In the genomic region with DNA sequence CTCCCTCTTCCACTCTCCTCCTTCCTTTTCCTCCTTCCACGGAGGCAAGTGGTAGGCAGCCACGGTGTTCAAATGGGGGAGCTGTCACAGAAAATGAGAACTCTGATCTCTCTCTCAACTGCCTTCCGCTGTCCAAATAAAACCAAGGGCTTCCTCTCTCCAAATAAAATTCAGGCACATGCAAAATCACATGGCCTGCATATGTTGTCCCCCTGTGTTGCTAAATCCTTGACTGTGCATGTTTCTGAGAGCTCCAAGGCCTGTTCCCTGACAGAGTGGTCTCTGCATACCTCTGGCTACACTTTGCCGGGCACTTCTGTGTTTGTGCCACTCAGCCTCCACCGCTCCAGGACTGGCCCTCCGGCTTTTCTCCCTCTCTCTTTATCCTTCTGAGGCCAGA, we compare ENCODE assay signal across 11 cellular contexts. TPM values are rescaled to one million over a fixed set of nuclear protein-coding genes. Genes with fewer than 3 reads are reported as not detected.
"Had no signal": no experiment of that assay in that cellular context is flagged by ENCODE, and none has a peak within 500 bp of the region (broad histone marks: within the 10 kb centered on the region; RNA-seq: fewer than 3 reads in every experiment).

No MANE protein-coding gene starts in this region.

RNA-seq across cellular contexts. Expression of a gene that starts 39.0 kb away (rescaled TPM):
- total RNA-seq: activated CD4-positive, alpha-beta memory T cell treated with anti-CD3 and anti-CD28 coated beads for 36 hours; activated CD4-positive, alpha-beta T cell treated with anti-CD3 and anti-CD28 coated beads for 36 hours; activated CD4-positive, alpha-beta T cell treated with anti-CD3 and anti-CD28 coated beads, Interleukin-2, amount 10 ng/mL, durations not matched to agents 24 days and 14 days; activated CD4-positive, alpha-beta T cell treated with anti-CD3 and anti-CD28 coated beads, Interleukin-2, amount 10 ng/mL, durations not matched to agents 7 days and 5 days; activated CD8-positive, alpha-beta memory T cell treated with anti-CD3 and anti-CD28 coated beads for 36 hours; T-helper 1 cell treated with Interleukin-12 subunit alpha and Interleukin-12 subunit beta and Interleukin-4 antibody, amounts not matched to agents 30 ng/mL and 1 ng/mL, for 36 hours; T-helper 2 cell treated with Interferon-gamma antibody and Interleukin-4, amounts not matched to agents 100 ng/mL and 5 ng/mL, for 36 hours had no signal

RNA-seq across cellular contexts. Expression of a gene that starts 42.4 kb away (rescaled TPM):
- total RNA-seq: activated B cell treated with CpG ODN at 0.5 μM for 24 hours; activated CD4-positive, alpha-beta memory T cell treated with anti-CD3 and anti-CD28 coated beads for 36 hours; activated CD4-positive, alpha-beta memory T cell treated with anti-CD3 and anti-CD28 coated beads, Interleukin-2, amount 10 ng/mL, durations not matched to agents 7 days and 5 days; activated CD4-positive, alpha-beta T cell treated with anti-CD3 and anti-CD28 coated beads for 36 hours; activated CD4-positive, alpha-beta T cell treated with anti-CD3 and anti-CD28 coated beads, Interleukin-2, amount 10 ng/mL, durations not matched to agents 24 days and 14 days; activated CD4-positive, alpha-beta T cell treated with anti-CD3 and anti-CD28 coated beads, Interleukin-2, amount 10 ng/mL, durations not matched to agents 7 days and 5 days; activated CD8-positive, alpha-beta memory T cell treated with anti-CD3 and anti-CD28 coated beads for 36 hours; activated CD8-positive, alpha-beta T cell treated with anti-CD3 and anti-CD28 coated beads for 36 hours; activated CD8-positive, alpha-beta T cell treated with anti-CD3 and anti-CD28 coated beads, Interleukin-2, amount 10 ng/mL, durations not matched to agents 7 days and 5 days; T-helper 1 cell treated with Interleukin-12 subunit alpha and Interleukin-12 subunit beta and Interleukin-4 antibody, amounts not matched to agents 30 ng/mL and 1 ng/mL, for 36 hours; T-helper 2 cell treated with Interferon-gamma antibody and Interleukin-4, amounts not matched to agents 100 ng/mL and 5 ng/mL, for 36 hours had no signal
